In the genomic region with DNA sequence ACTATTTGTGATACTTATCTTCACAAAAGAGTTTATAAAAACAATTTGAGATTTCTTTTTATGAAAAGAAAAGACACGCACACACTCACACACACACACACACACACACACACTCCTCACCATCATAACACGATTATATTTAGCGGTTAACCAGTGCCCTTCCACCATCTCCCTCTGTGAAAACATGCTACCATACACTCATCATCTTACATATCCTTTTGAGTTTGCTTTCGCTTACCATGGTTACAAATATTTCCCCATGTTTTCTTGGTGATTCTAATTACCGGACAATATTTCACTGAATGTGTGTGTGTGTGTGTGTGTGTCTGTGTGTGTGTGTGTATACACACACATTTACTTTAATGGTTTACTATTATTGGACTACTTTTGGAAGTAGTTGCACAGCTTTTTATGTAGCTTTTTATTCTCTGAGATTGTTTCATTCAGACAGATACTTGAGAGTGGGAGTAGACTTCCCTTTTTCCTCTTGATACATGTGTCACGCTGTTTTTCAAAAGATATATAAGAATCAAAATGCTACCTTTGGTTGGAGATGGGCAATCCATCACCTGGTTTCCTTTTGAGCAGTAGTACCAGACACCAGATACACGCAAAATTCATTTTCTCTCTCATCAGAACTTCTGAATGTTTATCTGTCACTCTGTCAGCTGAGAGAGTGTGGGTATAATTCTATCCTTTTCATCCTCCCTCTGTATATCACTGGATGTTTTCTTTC, we compare ENCODE assay signal across 16 cellular contexts.
DNase-seq lines count a peak whose midpoint lies in the region; ATAC-seq and TF ChIP-seq lines count a peak whose summit lies in the region.
"Had no signal": no experiment of that assay in that cellular context is flagged by ENCODE, and none has a peak within 500 bp of the region (broad histone marks: within the 10 kb centered on the region; RNA-seq: fewer than 3 reads in every experiment).

No MANE protein-coding gene starts in this region.

- ATAC-seq in activated CD4-positive, alpha-beta T cell treated with anti-CD3 and anti-CD28 coated beads for 36 hours: peak; percentile 82
- ATAC-seq in HG02938 (IDR thresholded peaks at IDR 0.05; ENCODE audit: unreplicated experiment): peak; percentile 76
- peak; percentile 78 for ATAC-seq in stimulated activated effector memory CD8-positive, alpha-beta T cell treated with anti-CD3 and anti-CD28 coated beads, Interleukin-12 subunit alpha, Interleukin-12 subunit beta, amount 100 ng/mL, for 72 hours
- ATAC-seq in GM21360 (IDR thresholded peaks at IDR 0.05; ENCODE audit: unreplicated experiment): no peak
- no peak for ATAC-seq in GM18517 (IDR thresholded peaks at IDR 0.05; ENCODE audit: unreplicated experiment)
- ATAC-seq: HepG2 had no signal

- CTCF ChIA-PET in activated CD4-positive, alpha-beta T cell treated with anti-CD3 and anti-CD28 coated beads for 36 hours (lab: Charles Lee): no interaction called here

- peaks cover 25% of the 10 kb centered on the region for H3K4me1 Mint-ChIP-seq in activated CD4-positive, alpha-beta T cell treated with anti-CD3 and anti-CD28 coated beads for 36 hours
- peaks cover 47% of the 10 kb centered on the region for H3K4me1 Mint-ChIP-seq in chondrocyte (ENCODE audit: low read depth)
- H3K4me1 Mint-ChIP-seq in stimulated activated effector memory CD8-positive, alpha-beta T cell treated with anti-CD3 and anti-CD28 coated beads, Interleukin-12 subunit alpha, Interleukin-12 subunit beta, amount 100 ng/mL, for 72 hours: peaks cover 32% of the 10 kb centered on the region

- H3K36me3 Mint-ChIP-seq in activated CD4-positive, alpha-beta T cell treated with anti-CD3 and anti-CD28 coated beads for 36 hours (ENCODE audit: low read depth): peaks cover 2% of the 10 kb centered on the region
- H3K36me3 Mint-ChIP-seq in chondrocyte (ENCODE audit: low read depth): peaks cover 5% of the 10 kb centered on the region
- peaks cover 16% of the 10 kb centered on the region for H3K36me3 Mint-ChIP-seq in stimulated activated effector memory CD8-positive, alpha-beta T cell treated with anti-CD3 and anti-CD28 coated beads, Interleukin-12 subunit alpha, Interleukin-12 subunit beta, amount 100 ng/mL, for 72 hours

- TF ChIP-seq CTCF in chondrocyte (IDR thresholded peaks at IDR 0.05): no peak

- peaks cover 20% of the 10 kb centered on the region for H3K27me3 Mint-ChIP-seq in activated CD4-positive, alpha-beta T cell treated with anti-CD3 and anti-CD28 coated beads for 36 hours
- H3K27me3 Mint-ChIP-seq in chondrocyte (ENCODE audit: low read depth): no peaks in the 10 kb centered on the region

- peak overlapping the region; percentile 51 for H3K27ac Mint-ChIP-seq in activated CD4-positive, alpha-beta T cell treated with anti-CD3 and anti-CD28 coated beads for 36 hours
- H3K27ac Mint-ChIP-seq in chondrocyte (ENCODE audit: unreplicated experiment): peak overlapping the region; percentile 6
- no peak overlapping the region for H3K27ac Mint-ChIP-seq in stimulated activated effector memory CD8-positive, alpha-beta T cell treated with anti-CD3 and anti-CD28 coated beads, Interleukin-12 subunit alpha, Interleukin-12 subunit beta, amount 100 ng/mL, for 72 hours

- H3K4me3 Mint-ChIP-seq in activated CD4-positive, alpha-beta T cell treated with anti-CD3 and anti-CD28 coated beads for 36 hours: peak overlapping the region; percentile 15
- H3K4me3 Mint-ChIP-seq in chondrocyte (ENCODE audit: unreplicated experiment): no peak overlapping the region
- H3K4me3 Mint-ChIP-seq in stimulated activated effector memory CD8-positive, alpha-beta T cell treated with anti-CD3 and anti-CD28 coated beads, Interleukin-12 subunit alpha, Interleukin-12 subunit beta, amount 100 ng/mL, for 72 hours: no peak overlapping the region

- H3K9me3 Mint-ChIP-seq in activated CD4-positive, alpha-beta T cell treated with anti-CD3 and anti-CD28 coated beads for 36 hours (ENCODE audit: low read depth): no peaks in the 10 kb centered on the region
- H3K9me3 Mint-ChIP-seq in chondrocyte (ENCODE audit: low read depth): no peaks in the 10 kb centered on the region
- H3K9me3 Mint-ChIP-seq in stimulated activated effector memory CD8-positive, alpha-beta T cell treated with anti-CD3 and anti-CD28 coated beads, Interleukin-12 subunit alpha, Interleukin-12 subunit beta, amount 100 ng/mL, for 72 hours: no peaks in the 10 kb centered on the region

- intact Hi-C loops in activated CD4-positive, alpha-beta T cell treated with anti-CD3 and anti-CD28 coated beads for 36 hours (cut with DNase I, micrococcal nuclease): loop anchor here (1.0 to 2.0 kb wide), 7 partner anchors 20 to 140 kb away; no protein-coding TSS in a partner anchor

- POLR2A ChIA-PET in activated CD4-positive, alpha-beta T cell treated with anti-CD3 and anti-CD28 coated beads for 36 hours (lab: Charles Lee): interaction anchor here (0.6 to 1.3 kb wide), 5 partner anchors 59 to 462 kb away, joined by 3 to 6 read pairs (median 4); no protein-coding TSS in a partner anchor

- peak; percentile 25 for DNase-seq in activated CD4-positive, alpha-beta T cell treated with anti-CD3 and anti-CD28 coated beads for 36 hours
- DNase-seq in activated CD4-positive, alpha-beta T cell treated with anti-CD3 and anti-CD28 coated beads, Interleukin-2, amount 50 U/mL, for 4 hours: no peak
- DNase-seq in chondrocyte (ENCODE audit: low spot score) (no peak), NCI-H1694 (lab: John Stamatoyannopoulos, UW) (no peak)
- DNase-seq in stimulated activated effector memory CD8-positive, alpha-beta T cell treated with anti-CD3 and anti-CD28 coated beads, Interleukin-12 subunit alpha, Interleukin-12 subunit beta, amount 100 ng/mL, for 72 hours (ENCODE audit: low spot score in 2 of 2): no peak
- DNase-seq: heart right ventricle, left ventricle myocardium superior, NCI-H1105, NCI-H526, Right ventricle myocardium superior, T1000, trophoblast cell had no signal

Comparison
In these comparisons a context has a peak if more than half of its experiments do, and no peak if none do; other contexts are left out.
1. ATAC-seq: peak in activated CD4-positive, alpha-beta T cell treated with anti-CD3 and anti-CD28 coated beads for 36 hours (single experiment), HG02938 (single experiment) and stimulated activated effector memory CD8-positive, alpha-beta T cell treated with anti-CD3 and anti-CD28 coated beads, Interleukin-12 subunit alpha, Interleukin-12 subunit beta, amount 100 ng/mL, for 72 hours (single experiment); none in GM21360 (single experiment) and GM18517 (single experiment).